ENCODE assay signal across 1 cellular context in the genomic region with DNA sequence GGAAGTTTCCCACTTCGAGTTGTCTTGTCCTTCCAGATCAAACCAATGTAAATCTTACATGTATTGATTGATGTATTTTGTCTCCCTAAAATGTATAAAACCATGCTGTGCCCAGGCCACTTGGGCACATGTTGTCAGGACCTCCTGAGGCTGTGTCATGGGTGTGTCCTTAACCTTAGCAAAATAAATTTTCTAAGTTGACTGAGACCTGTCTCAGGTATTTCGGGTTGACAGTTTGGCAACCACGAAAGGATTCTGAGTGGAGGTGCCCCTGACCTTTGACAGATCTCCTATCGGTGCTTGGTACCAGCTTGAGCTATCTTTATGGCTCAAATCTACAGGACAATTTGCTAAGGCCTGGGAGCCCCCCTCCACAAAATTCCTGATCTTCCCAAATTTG.
TF ChIP-seq lines count a peak whose summit lies in the region.

No MANE protein-coding gene starts in this region.

TF ChIP-seq in HCT116, 20 proteins besides CTCF, POLR2A, EP300 and RAD21:
- TF ChIP-seq REST (IDR thresholded peaks at IDR 0.05; ENCODE audit: low read depth): no peak
- TF ChIP-seq FOSL1 (IDR thresholded peaks at IDR 0.05; ENCODE audit: low read depth): no peak
- no peak for TF ChIP-seq POLR2AphosphoS5 (IDR thresholded peaks at IDR 0.05; ENCODE audit: low read depth, low read length)
- no peak for TF ChIP-seq TCF7L2 (IDR thresholded peaks at IDR 0.05; ENCODE audit: borderline replicate concordance, extremely low read depth, insufficient read depth, insufficient read length)
- no peak for TF ChIP-seq EZH2phosphoT487 (IDR thresholded peaks at IDR 0.05; ENCODE audit: borderline replicate concordance)
- TF ChIP-seq EZH2 (IDR thresholded peaks at IDR 0.05): no peak
- no peak for TF ChIP-seq ELF1 (IDR thresholded peaks at IDR 0.05; ENCODE audit: borderline replicate concordance, low read depth)
- no peak for TF ChIP-seq CEBPB (IDR thresholded peaks at IDR 0.05; ENCODE audit: low read depth)
- TF ChIP-seq ZFX (IDR thresholded peaks at IDR 0.05): no peak
- no peak for TF ChIP-seq YY1 (IDR thresholded peaks at IDR 0.05; ENCODE audit: extremely low read depth, insufficient replicate concordance, low read depth, low read length)
- no peak for TF ChIP-seq ATF3 (IDR thresholded peaks at IDR 0.05)
- TF ChIP-seq, protein P1, sequence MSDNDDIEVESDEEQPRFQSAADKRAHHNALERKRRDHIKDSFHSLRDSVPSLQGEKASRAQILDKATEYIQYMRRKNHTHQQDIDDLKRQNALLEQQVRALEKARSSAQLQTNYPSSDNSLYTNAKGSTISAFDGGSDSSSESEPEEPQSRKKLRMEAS (IDR thresholded peaks at IDR 0.05): no peak
- TF ChIP-seq, protein P2, sequence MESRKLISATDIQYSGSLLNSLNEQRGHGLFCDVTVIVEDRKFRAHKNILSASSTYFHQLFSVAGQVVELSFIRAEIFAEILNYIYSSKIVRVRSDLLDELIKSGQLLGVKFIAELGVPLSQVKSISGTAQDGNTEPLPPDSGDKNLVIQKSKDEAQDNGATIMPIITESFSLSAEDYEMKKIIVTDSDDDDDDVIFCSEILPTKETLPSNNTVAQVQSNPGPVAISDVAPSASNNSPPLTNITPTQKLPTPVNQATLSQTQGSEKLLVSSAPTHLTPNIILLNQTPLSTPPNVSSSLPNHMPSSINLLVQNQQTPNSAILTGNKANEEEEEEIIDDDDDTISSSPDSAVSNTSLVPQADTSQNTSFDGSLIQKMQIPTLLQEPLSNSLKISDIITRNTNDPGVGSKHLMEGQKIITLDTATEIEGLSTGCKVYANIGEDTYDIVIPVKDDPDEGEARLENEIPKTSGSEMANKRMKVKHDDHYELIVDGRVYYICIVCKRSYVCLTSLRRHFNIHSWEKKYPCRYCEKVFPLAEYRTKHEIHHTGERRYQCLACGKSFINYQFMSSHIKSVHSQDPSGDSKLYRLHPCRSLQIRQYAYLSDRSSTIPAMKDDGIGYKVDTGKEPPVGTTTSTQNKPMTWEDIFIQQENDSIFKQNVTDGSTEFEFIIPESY (IDR thresholded peaks at IDR 0.05; ENCODE audit: extremely low read depth, insufficient replicate concordance, low read length): no peak
- TF ChIP-seq ZNF274 (IDR thresholded peaks at IDR 0.05; ENCODE audit: low read depth, low read length): no peak
- no peak for TF ChIP-seq SIN3A (IDR thresholded peaks at IDR 0.05; ENCODE audit: low read depth)
- TF ChIP-seq JUND (IDR thresholded peaks at IDR 0.05): no peak
- no peak for TF ChIP-seq EGR1 (IDR thresholded peaks at IDR 0.05; ENCODE audit: low read depth)
- TF ChIP-seq SP1 (IDR thresholded peaks at IDR 0.05; ENCODE audit: low read depth): no peak
- TF ChIP-seq CBX3 (IDR thresholded peaks at IDR 0.05; ENCODE audit: low read depth): no peak
